In the genomic region with DNA sequence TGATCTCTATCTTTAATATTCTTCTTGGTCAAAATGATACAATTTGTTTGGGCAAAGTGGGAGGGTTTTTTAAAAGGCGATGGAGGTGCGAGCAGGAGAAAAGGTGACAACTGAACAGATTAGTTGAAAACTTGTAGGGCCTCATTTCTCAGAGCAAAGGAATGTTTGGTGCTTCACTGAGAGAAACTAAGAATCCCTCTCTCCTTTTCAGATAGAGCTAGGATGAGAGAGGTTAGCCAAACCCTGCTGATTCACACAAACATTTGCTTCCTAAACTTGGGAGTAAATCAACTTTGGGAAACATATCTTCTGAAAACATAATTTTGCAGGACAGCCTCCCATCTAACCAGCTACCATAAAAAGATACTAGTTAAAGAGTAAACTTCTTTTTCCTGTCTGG, we compare ENCODE assay signal across 25 cellular contexts. TPM values are rescaled to one million over a fixed set of nuclear protein-coding genes. Genes with fewer than 3 reads are reported as not detected.
A peak's percentile ranks its signal among the peaks of the same experiment; 100 is the strongest.
DNase-seq lines count a peak whose midpoint lies in the region; ATAC-seq and TF ChIP-seq lines count a peak whose summit lies in the region.
"Had no signal": no experiment of that assay in that cellular context is flagged by ENCODE, and none has a peak within 500 bp of the region (broad histone marks: within the 10 kb centered on the region; RNA-seq: fewer than 3 reads in every experiment).

No MANE protein-coding gene starts in this region.

- H2AFZ ChIP-seq in IMR-90 (replicated peaks; ENCODE audit: low read length, poor library complexity) (no peak overlapping the region), neural progenitor cell (replicated peaks) (no peak overlapping the region)

- POLR2A ChIA-PET in IMR-90 (lab: Charles Lee; ENCODE audit: unreplicated experiment) (no interaction called here), T-cell (lab: Charles Lee) (interaction anchor here in 1 of 2 donors (0.6 kb wide), 1 partner anchor 17 kb away, joined by 3 read pairs; no protein-coding TSS in a partner anchor)

- H3K4me3 Mint-ChIP-seq in neural progenitor cell (no peak overlapping the region), T-cell (no peak overlapping the region)
- H3K4me3 Mint-ChIP-seq: CD14-positive monocyte; dendritic cell treated with granulocyte-macrophage colony-stimulating factor and Interleukin-4, amounts not matched to agents 40 ng/mL and 50 ng/mL, for 4 days; memory B cell; naive thymus-derived CD4-positive, alpha-beta T cell; stimulated activated effector memory CD8-positive, alpha-beta T cell treated with anti-CD3 and anti-CD28 coated beads, Interleukin-12 subunit alpha, Interleukin-12 subunit beta, amount 100 ng/mL, for 72 hours had no signal

- no peaks in the 10 kb centered on the region for H3K9me3 ChIP-seq in IMR-90 (ENCODE audit: control insufficient read depth, insufficient read depth, low read length)
- no peaks in the 10 kb centered on the region for H3K9me3 ChIP-seq in esophagus squamous epithelium
- peaks cover 2% of the 10 kb centered on the region for H3K9me3 ChIP-seq in neural progenitor cell (ENCODE audit: low read depth)
- H3K9me3 ChIP-seq: heart left ventricle, SJCRH30, spleen, suprapubic skin, uterus had no signal

- H3K23ac ChIP-seq in IMR-90 (ENCODE audit: low read depth, low read length), result no peak overlapping the region

- H3K18ac ChIP-seq in IMR-90 (ENCODE audit: low read depth, low read length), result no peak overlapping the region

- H3K27ac ChIP-seq in IMR-90 (ENCODE audit: insufficient read depth, low read length) (no peak overlapping the region), esophagus squamous epithelium (peak overlapping the region in 3 of 4 donors; percentile 78 to 85 (median 83)), neural progenitor cell (peak overlapping the region; percentile 15)
- H3K27ac ChIP-seq: heart left ventricle, SJCRH30, spleen, suprapubic skin, uterus had no signal

- H3K27me3 ChIP-seq in IMR-90 (ENCODE audit: control insufficient read depth, insufficient read depth, low read length), result no peaks in the 10 kb centered on the region
- no peaks in the 10 kb centered on the region for H3K27me3 ChIP-seq in esophagus squamous epithelium
- H3K27me3 ChIP-seq in neural progenitor cell, result no peaks in the 10 kb centered on the region
- H3K27me3 ChIP-seq: heart left ventricle, SJCRH30, spleen, suprapubic skin, uterus had no signal

- H3K27ac Mint-ChIP-seq in neural progenitor cell, result no peak overlapping the region
- H3K27ac Mint-ChIP-seq in T-cell, result no peak overlapping the region
- H3K27ac Mint-ChIP-seq: CD14-positive monocyte; dendritic cell treated with granulocyte-macrophage colony-stimulating factor and Interleukin-4, amounts not matched to agents 40 ng/mL and 50 ng/mL, for 4 days; memory B cell; naive thymus-derived CD4-positive, alpha-beta T cell; stimulated activated effector memory CD8-positive, alpha-beta T cell treated with anti-CD3 and anti-CD28 coated beads, Interleukin-12 subunit alpha, Interleukin-12 subunit beta, amount 100 ng/mL, for 72 hours had no signal

- H3K9me1 ChIP-seq in IMR-90 (ENCODE audit: insufficient read depth, low read length), result peaks cover 2% of the 10 kb centered on the region

- peaks cover 3% of the 10 kb centered on the region for H3F3A ChIP-seq in neural progenitor cell (ENCODE audit: low read depth)

- H3K36me3 ChIP-seq in IMR-90 (ENCODE audit: control insufficient read depth, insufficient read depth, low read length) (peaks cover 7% of the 10 kb centered on the region; the same call in 1 of the 2 replicates), esophagus squamous epithelium (no peaks in the 10 kb centered on the region), neural progenitor cell (no peaks in the 10 kb centered on the region)
- H3K36me3 ChIP-seq: suprapubic skin, uterus had no signal

- H3K9me3 Mint-ChIP-seq in neural progenitor cell (peaks cover 2% of the 10 kb centered on the region), T-cell (no peaks in the 10 kb centered on the region)
- H3K9me3 Mint-ChIP-seq: CD14-positive monocyte; dendritic cell treated with granulocyte-macrophage colony-stimulating factor and Interleukin-4, amounts not matched to agents 40 ng/mL and 50 ng/mL, for 4 days; memory B cell; naive thymus-derived CD4-positive, alpha-beta T cell; stimulated activated effector memory CD8-positive, alpha-beta T cell treated with anti-CD3 and anti-CD28 coated beads, Interleukin-12 subunit alpha, Interleukin-12 subunit beta, amount 100 ng/mL, for 72 hours had no signal

- no peak overlapping the region for H3K14ac ChIP-seq in IMR-90 (replicated peaks; ENCODE audit: low read depth, low read length)

- ATAC-seq in IMR-90 (ENCODE audit: low read depth) (peak; percentile 85), T-cell (replicated peaks in 1 of 4) (no peak), HG02870 (IDR thresholded peaks at IDR 0.05; ENCODE audit: unreplicated experiment) (no peak)
- ATAC-seq: heart left ventricle; left colon; naive thymus-derived CD4-positive, alpha-beta T cell; stimulated activated effector memory CD8-positive, alpha-beta T cell treated with anti-CD3 and anti-CD28 coated beads, Interleukin-12 subunit alpha, Interleukin-12 subunit beta, amount 100 ng/mL, for 72 hours had no signal

- peaks cover 12% of the 10 kb centered on the region; the same call in 1 of the 2 replicates for H4K20me1 ChIP-seq in IMR-90 (ENCODE audit: insufficient read depth, low read length)
- peaks cover 21% of the 10 kb centered on the region for H4K20me1 ChIP-seq in neural progenitor cell (ENCODE audit: low read depth)

- H2BK15ac ChIP-seq in IMR-90 (ENCODE audit: low read depth, low read length), result no peak overlapping the region

- H3K4me1 Mint-ChIP-seq in neural progenitor cell, result no peaks in the 10 kb centered on the region
- H3K4me1 Mint-ChIP-seq in T-cell, result peaks cover 13 to 35% (median 13%) of the 10 kb centered on the region in 3 donors
- H3K4me1 Mint-ChIP-seq: CD14-positive monocyte had no signal

- no CpG with 5 or more reads among the region's 2 CpGs for WGBS in IMR-90 (ENCODE audit: extremely low coverage in 2 of 2, insufficient read length in 1 of 2), 2 experiments
- WGBS in esophagus squamous epithelium, 2 donors, result 32 to 80% methylated on average over 2 of the region's 2 CpGs

- peak; percentile 29 for DNase-seq in EH (ENCODE audit: low read depth)
- peak; percentile 64 for DNase-seq in IMR-90
- no peak for DNase-seq in esophagus squamous epithelium (lab: John Stamatoyannopoulos, UW)
- no peak for DNase-seq in neural progenitor cell (ENCODE audit: low spot score)
- DNase-seq in T-cell, result no peak
- no peak for DNase-seq in activated T-cell treated with anti-CD3 and anti-CD28 coated beads for 4 hours
- no peak for DNase-seq in NCI-H1092 treated with DMSO at 0.1 percent for 48 hours (lab: John Stamatoyannopoulos, UW)
- DNase-seq: ACHN; activated T-cell treated with anti-CD3 and anti-CD28 coated beads, Interleukin-2, amount 50 U/mL, for 1 hour; amygdala; heart left ventricle; left colon; naive thymus-derived CD4-positive, alpha-beta T cell; NCI-H1694 treated with DMSO at 0.1 percent for 48 hours; NCI-H526; SJCRH30; spleen; stimulated activated CD4-positive, alpha-beta T cell treated with anti-CD3 and anti-CD28 coated beads, Interleukin-2, amount 100 ng/mL, for 48 hours; uterus had no signal

- dilution Hi-C loops in IMR-90 (cut with HindIII; ENCODE audit: low sequenced_read_pairs, unreplicated experiment), result no loop called here

- no TSS peak for BruUV-seq in IMR-90 (replicated peaks; lab: Mats Ljungman, UMichigan)

- no peak overlapping the region for H4K5ac ChIP-seq in IMR-90 (ENCODE audit: low read depth, low read length)

- H2BK120ac ChIP-seq in IMR-90 (ENCODE audit: low read depth, low read length), result no peak overlapping the region

- no peak overlapping the region for H2AK9ac ChIP-seq in IMR-90 (replicated peaks; ENCODE audit: low read depth, low read length, poor library complexity)

- TF ChIP-seq CTCF in IMR-90 (conservative IDR thresholded peaks at IDR 0.05; ENCODE audit: low read depth, low read length) (no peak), esophagus squamous epithelium (IDR thresholded peaks at IDR 0.05) (no peak), neural progenitor cell (IDR thresholded peaks at IDR 0.05) (no peak)

- H3K4me1 ChIP-seq in IMR-90 (ENCODE audit: control insufficient read depth, insufficient read depth, low read length) (0 out of 2 replicates have a peak, but pooled peaks cover 2% of the 10 kb centered on the region), esophagus squamous epithelium (peaks cover 0 to 74% (median 20%) of the 10 kb centered on the region in 3 donors), neural progenitor cell (peaks cover 26% of the 10 kb centered on the region)
- H3K4me1 ChIP-seq: SJCRH30, spleen, uterus had no signal

- H3K36me3 Mint-ChIP-seq in neural progenitor cell, result peaks cover 14% of the 10 kb centered on the region
- peaks cover 62% of the 10 kb centered on the region for H3K36me3 Mint-ChIP-seq in T-cell

- no peak overlapping the region for H2AK5ac ChIP-seq in IMR-90 (ENCODE audit: low read depth, low read length)

- no peak overlapping the region for H3K4ac ChIP-seq in IMR-90 (ENCODE audit: low read depth, low read length)

- no peak overlapping the region for H3K56ac ChIP-seq in IMR-90 (ENCODE audit: extremely low read depth, insufficient read depth, low read length)

- no peak overlapping the region for H4K8ac ChIP-seq in IMR-90 (ENCODE audit: low read depth in 2 of 2, low read length in 2 of 2)

- H4K91ac ChIP-seq in IMR-90 (ENCODE audit: insufficient read depth, low read depth, low read length), result no peak overlapping the region

- H3K27me3 Mint-ChIP-seq in neural progenitor cell (ENCODE audit: insufficient read depth, low read depth), result no peaks in the 10 kb centered on the region
- H3K27me3 Mint-ChIP-seq in T-cell, result no peaks in the 10 kb centered on the region
- H3K27me3 Mint-ChIP-seq: dendritic cell treated with granulocyte-macrophage colony-stimulating factor and Interleukin-4, amounts not matched to agents 40 ng/mL and 50 ng/mL, for 4 days; memory B cell; naive thymus-derived CD4-positive, alpha-beta T cell had no signal

- TF ChIP-seq POLR2A in IMR-90 (IDR thresholded peaks at IDR 0.05; ENCODE audit: low read depth, low read length) (no peak), esophagus squamous epithelium (IDR thresholded peaks at IDR 0.05) (no peak)

- no peak for TF ChIP-seq RAD21 in IMR-90 (IDR thresholded peaks at IDR 0.05; ENCODE audit: low read length)

- no peaks in the 10 kb centered on the region for H3K79me2 ChIP-seq in neural progenitor cell (ENCODE audit: low read depth)

- no peak overlapping the region for H2BK20ac ChIP-seq in IMR-90 (ENCODE audit: low read depth, low read length)

- H2BK5ac ChIP-seq in IMR-90 (ENCODE audit: low read depth, low read length, poor library complexity, severe bottlenecking), result no peak overlapping the region

- H3K4me3 ChIP-seq in IMR-90 (ENCODE audit: insufficient read depth, low read depth, low read length), result no peak overlapping the region
- H3K4me3 ChIP-seq in esophagus squamous epithelium, result no peak overlapping the region
- no peak overlapping the region for H3K4me3 ChIP-seq in neural progenitor cell
- H3K4me3 ChIP-seq: heart left ventricle, SJCRH30, spleen, suprapubic skin, uterus had no signal

- H3K9ac ChIP-seq in IMR-90 (ENCODE audit: low read depth, low read length) (no peak overlapping the region), neural progenitor cell (no peak overlapping the region)

- intact Hi-C loops in IMR-90 (cut with micrococcal nuclease) (no loop called here), esophagus squamous epithelium (cut with DNase I) (no loop called here)

- CTCF ChIA-PET in IMR-90 (lab: Yijun Ruan, JAX), result interaction anchor here (0.7 kb wide), 1 partner anchor 8 kb away, joined by 3 read pairs; no protein-coding TSS in a partner anchor
- CTCF ChIA-PET in T-cell (lab: Charles Lee), result no interaction called here

- H3K79me1 ChIP-seq in IMR-90 (ENCODE audit: low read depth in 1 of 2, low read length in 2 of 2), result peaks cover 24 to 25% of the 10 kb centered on the region in 2 experiments

- H3K4me2 ChIP-seq in IMR-90 (ENCODE audit: low read depth, low read length) (no peak overlapping the region), neural progenitor cell (peak overlapping the region; percentile 24)

- in situ Hi-C loops in IMR-90 (cut with MboI; ENCODE audit: low sequenced_read_pairs), result no loop called here

RNA-seq across cellular contexts. Expression of a gene that starts 57.0 kb away (rescaled TPM):
- total RNA-seq in IMR-90 (2012; rRNA removed) (9.0 and 9.7 TPM in 2 replicates), esophagus squamous epithelium (10 to 100 TPM; 11.2 to 22.3 (median 15.9) TPM), neural progenitor cell (ENCODE audit: low replicate concordance) (33.9 and 49.6 TPM in 2 replicates), T-cell (10 to 100 TPM; 45.5 to 82.9 (median 57.4) TPM)
- 20.6 and 23.6 TPM in 2 replicates for polyA plus RNA-seq in IMR-90 (2012; rRNA removed)
- 10.6 and 13.2 TPM in 2 replicates for polyA plus RNA-seq in IMR-90 (2012; cell fraction: cytosol; rRNA removed)
- 32.8 and 122 TPM in 2 replicates for polyA plus RNA-seq in IMR-90 (2012; cell fraction: nucleus; rRNA removed; ENCODE audit: low replicate concordance)

Comparison
In these comparisons a context has a peak if more than half of its experiments do, and no peak if none do; other contexts are left out.
1. DNase-seq: peak in EH (single experiment) and IMR-90 (single experiment); none in esophagus squamous epithelium (single experiment), neural progenitor cell (single experiment), T-cell (0 of 34), activated T-cell treated with anti-CD3 and anti-CD28 coated beads for 4 hours (single experiment) and NCI-H1092 treated with DMSO at 0.1 percent for 48 hours (single experiment).